In the genomic region with DNA sequence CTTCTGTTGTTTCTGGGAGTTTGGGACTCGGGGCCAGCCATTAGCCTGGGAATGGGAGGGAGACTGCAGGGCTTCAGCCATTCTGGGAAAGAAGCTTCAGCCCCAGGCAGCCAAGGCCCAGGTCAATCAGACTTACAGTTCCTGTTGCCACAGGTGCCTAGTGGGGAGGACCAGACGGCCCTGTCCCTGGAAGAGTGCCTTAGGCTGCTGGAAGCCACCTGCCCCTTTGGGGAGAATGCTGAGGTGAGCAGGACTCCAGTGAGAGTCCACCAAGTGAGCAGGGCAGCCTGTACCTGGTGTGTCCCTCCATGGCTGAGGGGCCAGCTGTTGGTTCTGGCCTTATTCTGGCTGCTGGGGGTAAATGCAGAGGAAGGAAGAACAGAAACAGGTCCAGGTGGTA, we compare ENCODE assay signal across 1 cellular context.
TF ChIP-seq lines count a peak whose summit lies in the region.

No MANE protein-coding gene starts in this region.

TF ChIP-seq in HCT116, 20 proteins besides CTCF, POLR2A, EP300 and RAD21:
- TF ChIP-seq POLR2AphosphoS5 (IDR thresholded peaks at IDR 0.05; ENCODE audit: low read depth, low read length) (peak; percentile 3; the same call in 1 of the 2 replicates), SRF (IDR thresholded peaks at IDR 0.05; ENCODE audit: low read depth) (no peak)
TF ChIP-seq in HCT116: peak in this region for 1.
